In genomic region chr12:105337391-105337790, GRCh38 we compare ENCODE assay signal across 1 cellular context.
A peak's percentile ranks its signal among the peaks of the same experiment; 100 is the strongest.
TF ChIP-seq lines count a peak whose summit lies in the region.

No MANE protein-coding gene starts in this region.

TF ChIP-seq in K562, 482 proteins besides CTCF, POLR2A, EP300 and RAD21:
- TF ChIP-seq RFX1 (IDR thresholded peaks at IDR 0.05) = peak; percentile 37; the same call in 1 of the 2 replicates
- TF ChIP-seq CEBPG (CRISPR knock-in tag; IDR thresholded peaks at IDR 0.05) = no peak
- TF ChIP-seq CEBPG (tag; conservative IDR thresholded peaks at IDR 0.05 in 1 of 2, IDR thresholded peaks at IDR 0.05 in 1 of 2) = 0 out of 4 replicates have a peak, but pooled peaks of 1 of the 2 experiments have one; percentile 19
- no peak for TF ChIP-seq SETDB1 (IDR thresholded peaks at IDR 0.05; ENCODE audit: low read length)
